Comparison of ENCODE assay signal across 11 cellular contexts in genomic region chr21:41601573-41602371, GRCh38.
A peak's percentile ranks its signal among the peaks of the same experiment; 100 is the strongest.
DNase-seq lines count a peak whose midpoint lies in the region; ATAC-seq and TF ChIP-seq lines count a peak whose summit lies in the region.
"Had no signal": no experiment of that assay in that cellular context is flagged by ENCODE, and none has a peak within 500 bp of the region (broad histone marks: within the 10 kb centered on the region; RNA-seq: fewer than 3 reads in every experiment).

No MANE protein-coding gene starts in this region.

- intact Hi-C loops in sciatic nerve (cut with DNase I): loop anchor here (10.0 kb wide), 1 partner anchor 513 kb away; no protein-coding TSS in a partner anchor

- no peaks in the 10 kb centered on the region for H3K9me3 ChIP-seq in RWPE2 (ENCODE audit: severe bottlenecking)
- H3K9me3 ChIP-seq: spleen had no signal

- DNase-seq in ELR (ENCODE audit: low read depth) (peak; percentile 11), RWPE2 (ENCODE audit: low spot score) (peak; percentile 34), fibroblast of pulmonary artery (ENCODE audit: low read depth) (peak; percentile 21), sciatic nerve (ENCODE audit: low spot score) (peak; percentile 32), SIG-M5 (lab: John Stamatoyannopoulos, UW) (no peak), HPDE6-E6E7 (ENCODE audit: extremely low spot score) (no peak), NCI-H2171 (lab: John Stamatoyannopoulos, UW) (no peak)
- DNase-seq: activated CD8-positive, alpha-beta memory T cell treated with anti-CD3 and anti-CD28 coated beads, Interleukin-2, amount 10 ng/mL, durations not matched to agents 7 days and 5 days; naive thymus-derived CD8-positive, alpha-beta T cell; NCI-H2081 treated with DMSO at 0.1 percent for 48 hours; spleen had no signal

- H3K4me3 ChIP-seq in RWPE2 (ENCODE audit: severe bottlenecking): no peak overlapping the region
- H3K4me3 ChIP-seq in fibroblast of pulmonary artery (replicated peaks; ENCODE audit: low read depth, low read length): no peak overlapping the region
- H3K4me3 ChIP-seq: spleen had no signal

- no peaks in the 10 kb centered on the region for H3K36me3 ChIP-seq in RWPE2 (ENCODE audit: low read depth)
- H3K36me3 ChIP-seq: spleen had no signal

- no peak overlapping the region for H3K27ac ChIP-seq in RWPE2 (ENCODE audit: poor library complexity, severe bottlenecking)
- H3K27ac ChIP-seq: spleen had no signal

- H3K4me1 ChIP-seq in RWPE2 (ENCODE audit: insufficient read depth, poor library complexity, severe bottlenecking): no peaks in the 10 kb centered on the region

- TF ChIP-seq CTCF in RWPE2 (IDR thresholded peaks at IDR 0.05; ENCODE audit: poor library complexity, severe bottlenecking) (no peak), fibroblast of pulmonary artery (IDR thresholded peaks at IDR 0.05; ENCODE audit: low read length, missing control alignments) (no peak)

- ATAC-seq in RWPE2 (ENCODE audit: low read depth) (peak; percentile 41), sciatic nerve (no peak)
- ATAC-seq: activated CD8-positive, alpha-beta memory T cell treated with anti-CD3 and anti-CD28 coated beads, Interleukin-2, amount 10 ng/mL, durations not matched to agents 7 days and 5 days; naive thymus-derived CD8-positive, alpha-beta T cell had no signal

- H3K27me3 ChIP-seq in RWPE2 (ENCODE audit: insufficient read depth, poor library complexity, severe bottlenecking): no peaks in the 10 kb centered on the region

Comparison
In these comparisons a context has a peak if more than half of its experiments do, and no peak if none do; other contexts are left out.
1. DNase-seq: peak in ELR (single experiment), RWPE2 (single experiment), fibroblast of pulmonary artery (single experiment) and sciatic nerve (single experiment); none in SIG-M5 (single experiment), HPDE6-E6E7 (single experiment) and NCI-H2171 (single experiment).